8 cellular contexts compared by ENCODE assay signal in the genomic region with DNA sequence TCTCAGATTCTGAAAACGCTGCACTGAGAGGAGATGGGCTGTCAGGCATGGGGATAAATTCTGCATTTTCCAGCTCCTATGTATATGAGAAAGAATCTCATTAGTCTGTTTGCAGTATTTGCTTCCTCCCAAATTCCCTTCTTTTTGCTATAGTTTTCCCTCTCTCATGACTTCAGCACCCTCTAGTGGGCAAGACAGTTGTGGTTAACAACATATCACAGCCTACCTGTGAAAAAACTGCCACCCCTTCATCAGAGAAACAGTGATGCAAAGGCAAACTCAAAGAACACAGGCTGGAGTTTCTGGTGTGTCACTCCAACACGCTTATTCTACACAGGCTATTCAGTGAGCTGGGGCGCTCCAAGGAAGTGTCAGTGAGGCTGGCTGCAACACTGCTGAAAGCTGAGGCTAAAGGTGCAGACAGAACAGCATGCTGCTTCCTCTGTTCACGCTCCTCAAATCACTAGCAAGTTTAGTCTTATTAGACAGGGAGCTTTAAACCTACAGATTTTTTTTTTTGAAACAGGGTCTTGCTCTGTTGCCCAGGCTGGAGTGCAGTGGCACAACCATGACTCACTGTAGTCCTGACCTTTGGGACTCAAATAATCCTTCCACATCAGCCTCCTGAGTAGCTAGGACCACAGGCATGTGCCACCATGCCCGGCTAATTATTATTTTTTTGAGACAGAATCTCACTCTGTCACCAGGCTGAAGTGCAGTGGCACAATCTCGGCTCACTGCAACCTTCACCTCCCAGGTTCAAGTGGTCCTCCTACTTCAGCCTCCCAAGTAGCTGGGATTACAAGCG. TPM values are rescaled to one million over a fixed set of nuclear protein-coding genes. Genes with fewer than 3 reads are reported as not detected.
A peak's percentile ranks its signal among the peaks of the same experiment; 100 is the strongest.
DNase-seq lines count a peak whose midpoint lies in the region; ATAC-seq, FAIRE-seq and TF ChIP-seq lines count a peak whose summit lies in the region.

No MANE protein-coding gene starts in this region.

- H3K9me3 Mint-ChIP-seq in activated naive CD8-positive, alpha-beta T cell treated with anti-CD3 and anti-CD28 coated beads, Interleukin-2, amount 50 U/mL, for 24 hours, result no peaks in the 10 kb centered on the region

- H3K36me3 ChIP-seq in OCI-LY3 (replicated peaks; ENCODE audit: low read depth, low read length), result peaks cover 49% of the 10 kb centered on the region
- H3K36me3 ChIP-seq in sigmoid colon, result peaks cover 35 to 98% (median 58%) of the 10 kb centered on the region in 4 donors

- DNase-seq in DMS 273 (lab: John Stamatoyannopoulos, UW; ENCODE audit: unreplicated experiment) (peak; percentile 89), HTR-8/SVneo (ENCODE audit: insufficient read length, low spot score) (peak; percentile 87), left ventricle myocardium superior (no peak), sigmoid colon (no peak), NK-92 (lab: John Stamatoyannopoulos, UW; ENCODE audit: unreplicated experiment) (no peak)
- peak; percentile 32 for DNase-seq in activated naive CD8-positive, alpha-beta T cell treated with anti-CD3 and anti-CD28 coated beads, Interleukin-2, amount 50 U/mL, for 24 hours

- no peaks in the 10 kb centered on the region for H3K27me3 Mint-ChIP-seq in activated naive CD8-positive, alpha-beta T cell treated with anti-CD3 and anti-CD28 coated beads, Interleukin-2, amount 50 U/mL, for 24 hours

- no peak for TF ChIP-seq EP300 in sigmoid colon (IDR thresholded peaks at IDR 0.05)

- peaks cover 38% of the 10 kb centered on the region for H3K36me3 Mint-ChIP-seq in activated naive CD8-positive, alpha-beta T cell treated with anti-CD3 and anti-CD28 coated beads, Interleukin-2, amount 50 U/mL, for 24 hours (ENCODE audit: low read depth)

- H3K27ac ChIP-seq in OCI-LY3 (ENCODE audit: low read length) (no peak overlapping the region), sigmoid colon (no peak overlapping the region)

- no peak overlapping the region for H2AFZ ChIP-seq in OCI-LY3 (ENCODE audit: low read depth, low read length)

- intact Hi-C loops in left ventricle myocardium superior (cut with micrococcal nuclease) (loop anchor here (10.0 kb wide), 1 partner anchor 174 kb away; no protein-coding TSS in a partner anchor), sigmoid colon (cut with DNase I) (loop anchor here (2.0 kb wide), 1 partner anchor 142 kb away; no protein-coding TSS in a partner anchor)

- TF ChIP-seq CTCF in OCI-LY3 (IDR thresholded peaks at IDR 0.05; ENCODE audit: low read depth, low read length), result peak; percentile 79
- TF ChIP-seq CTCF in sigmoid colon (IDR thresholded peaks at IDR 0.05), result peak; percentile 36 to 76 (median 72)

- peaks cover 4% of the 10 kb centered on the region for H3K4me1 Mint-ChIP-seq in activated naive CD8-positive, alpha-beta T cell treated with anti-CD3 and anti-CD28 coated beads, Interleukin-2, amount 50 U/mL, for 24 hours

- H3K4me1 ChIP-seq in OCI-LY3 (ENCODE audit: low read length), result no peaks in the 10 kb centered on the region
- H3K4me1 ChIP-seq in sigmoid colon, result no peaks in the 10 kb centered on the region

- no peaks in the 10 kb centered on the region for H3K9me3 ChIP-seq in OCI-LY3 (ENCODE audit: insufficient read depth, low read length)
- H3K9me3 ChIP-seq in sigmoid colon, result no peaks in the 10 kb centered on the region

- ATAC-seq in activated naive CD8-positive, alpha-beta T cell treated with anti-CD3 and anti-CD28 coated beads, Interleukin-2, amount 50 U/mL, for 24 hours, result peak; percentile 54
- ATAC-seq in left ventricle myocardium superior (peak; percentile 77), GM21526 (IDR thresholded peaks at IDR 0.05; ENCODE audit: low FRiP score, unreplicated experiment) (no peak)

- H3K4me3 ChIP-seq in OCI-LY3 (ENCODE audit: low read length) (no peak overlapping the region), sigmoid colon (no peak overlapping the region)

- H3K27me3 ChIP-seq in OCI-LY3 (ENCODE audit: low read depth, low read length), result no peaks in the 10 kb centered on the region
- H3K27me3 ChIP-seq in sigmoid colon, result no peaks in the 10 kb centered on the region

- H3K4me2 ChIP-seq in OCI-LY3 (ENCODE audit: low read length), result no peak overlapping the region

- H3K9ac ChIP-seq in OCI-LY3 (ENCODE audit: low read length), result no peak overlapping the region

- no peak overlapping the region for H3K4me3 Mint-ChIP-seq in activated naive CD8-positive, alpha-beta T cell treated with anti-CD3 and anti-CD28 coated beads, Interleukin-2, amount 50 U/mL, for 24 hours

- H3K27ac Mint-ChIP-seq in activated naive CD8-positive, alpha-beta T cell treated with anti-CD3 and anti-CD28 coated beads, Interleukin-2, amount 50 U/mL, for 24 hours, result no peak overlapping the region

- no peaks in the 10 kb centered on the region for H4K20me1 ChIP-seq in OCI-LY3 (ENCODE audit: insufficient read depth, low read length)

- FAIRE-seq in HTR-8/SVneo (lab: Jason Lieb, UNC), result peak; percentile 97

- no peaks in the 10 kb centered on the region for H3K79me2 ChIP-seq in OCI-LY3 (ENCODE audit: low read length)

- 69 to 78% methylated on average over 7 of the region's 7 CpGs for WGBS in sigmoid colon, 2 donors

- no peak for TF ChIP-seq POLR2A in sigmoid colon (IDR thresholded peaks at IDR 0.05)

RNA-seq across cellular contexts. Expression of a gene that starts 19.3 kb away (rescaled TPM):
- total RNA-seq in left ventricle myocardium superior (14.0 TPM), sigmoid colon (1 to 10 TPM; 3.6 to 4.6 (median 4.0) TPM)
- 1 to 10 TPM; 1.2 to 4.6 (median 4.6) TPM for polyA plus RNA-seq in sigmoid colon

RNA-seq across cellular contexts. Expression of a gene that starts 24.9 kb away (rescaled TPM):
- total RNA-seq in left ventricle myocardium superior (11.7 TPM), sigmoid colon (10 to 100 TPM in 3 of 4 donors, 1 to 10 TPM in 1; 4.2 to 23.5 (median 19.2) TPM)
- polyA plus RNA-seq in sigmoid colon, result 10 to 100 TPM; 18.6 to 36.3 (median 23.3) TPM

RNA-seq across cellular contexts. Expression of a gene that starts 37.5 kb away (rescaled TPM):
- total RNA-seq in left ventricle myocardium superior (19.1 TPM), sigmoid colon (10 to 100 TPM; 30.0 to 42.9 (median 34.7) TPM)
- polyA plus RNA-seq in sigmoid colon, result 10 to 100 TPM in 1 of 3 donors, 1 to 10 TPM in 2; 3.6 to 12.5 (median 5.1) TPM

RNA-seq across cellular contexts. Expression of a gene that starts 38.1 kb away (rescaled TPM):
- total RNA-seq in left ventricle myocardium superior (119 TPM), sigmoid colon (10 to 100 TPM; 54.4 to 66.7 (median 59.9) TPM)
- 10 to 100 TPM in 2 of 3 donors, 1 to 10 TPM in 1; 9.0 to 38.8 (median 11.4) TPM for polyA plus RNA-seq in sigmoid colon

Comparison
In these comparisons a context has a peak if more than half of its experiments do, and no peak if none do; other contexts are left out.
1. DNase-seq: peak in DMS 273 (single experiment), HTR-8/SVneo (single experiment) and activated naive CD8-positive, alpha-beta T cell treated with anti-CD3 and anti-CD28 coated beads, Interleukin-2, amount 50 U/mL, for 24 hours (single experiment); none in left ventricle myocardium superior (single experiment), sigmoid colon (single experiment) and NK-92 (single experiment).